1 cellular context compared by ENCODE assay signal in the genomic region with DNA sequence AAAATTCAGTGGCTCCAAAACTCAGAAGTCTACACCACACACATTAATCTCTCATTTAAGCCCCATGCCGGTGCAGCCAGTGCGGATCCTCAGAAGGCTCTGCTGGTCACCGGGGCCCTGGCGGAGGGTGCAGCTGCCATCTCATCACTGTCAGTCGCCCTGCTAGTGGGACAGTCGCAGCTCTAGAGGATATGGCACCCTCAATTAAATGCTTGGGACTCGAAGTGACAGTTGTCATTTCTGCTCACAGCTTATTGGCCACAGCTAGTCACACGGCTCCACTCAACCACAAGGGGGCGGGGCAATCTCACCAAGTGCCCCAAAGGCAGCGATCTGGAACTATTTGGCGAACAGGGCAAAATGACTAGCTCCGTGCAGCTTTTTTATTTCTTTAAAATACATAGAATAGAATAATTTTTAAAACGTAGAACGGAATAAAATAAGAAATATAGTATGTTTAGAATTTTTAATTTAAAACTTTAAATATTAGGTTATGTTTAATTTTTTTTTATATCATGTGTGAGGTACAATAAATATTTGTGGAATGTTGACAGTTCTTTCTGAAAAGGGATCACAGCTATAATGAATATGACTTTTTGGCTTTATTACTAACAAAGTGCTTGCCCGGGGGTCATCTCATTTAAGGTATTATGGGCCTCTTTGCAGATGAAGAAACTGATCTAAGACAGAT.
A peak's percentile ranks its signal among the peaks of the same experiment; 100 is the strongest.
TF ChIP-seq lines count a peak whose summit lies in the region.

No MANE protein-coding gene starts in this region.

TF ChIP-seq in IMR-90, 13 proteins besides CTCF, POLR2A, EP300 and RAD21:
- TF ChIP-seq, protein P1, sequence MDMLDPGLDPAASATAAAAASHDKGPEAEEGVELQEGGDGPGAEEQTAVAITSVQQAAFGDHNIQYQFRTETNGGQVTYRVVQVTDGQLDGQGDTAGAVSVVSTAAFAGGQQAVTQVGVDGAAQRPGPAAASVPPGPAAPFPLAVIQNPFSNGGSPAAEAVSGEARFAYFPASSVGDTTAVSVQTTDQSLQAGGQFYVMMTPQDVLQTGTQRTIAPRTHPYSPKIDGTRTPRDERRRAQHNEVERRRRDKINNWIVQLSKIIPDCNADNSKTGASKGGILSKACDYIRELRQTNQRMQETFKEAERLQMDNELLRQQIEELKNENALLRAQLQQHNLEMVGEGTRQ (IDR thresholded peaks at IDR 0.05; ENCODE audit: low read depth, low read length) = peak; percentile 83
- TF ChIP-seq MAFK (IDR thresholded peaks at IDR 0.05; ENCODE audit: low read depth, low read length) = no peak
- no peak for TF ChIP-seq MAZ (IDR thresholded peaks at IDR 0.05; ENCODE audit: borderline replicate concordance, low read depth, low read length)
- peak; percentile 73 for TF ChIP-seq SMC3 (IDR thresholded peaks at IDR 0.05; ENCODE audit: low read depth, low read length)
